ENCODE assay signal across 1 cellular context in genomic region chr7:132276986-132277716, GRCh38.
TF ChIP-seq lines count a peak whose summit lies in the region.

No MANE protein-coding gene starts in this region.

TF ChIP-seq in WTC11, 78 proteins besides CTCF, POLR2A, EP300 and RAD21 (continued from another document):
- TF ChIP-seq ARID4B (CRISPR knock-in tag; IDR thresholded peaks at IDR 0.05; ENCODE audit: borderline replicate concordance) (no peak), ZBTB43 (CRISPR knock-in tag; IDR thresholded peaks at IDR 0.05) (no peak), ETV6 (CRISPR knock-in tag; IDR thresholded peaks at IDR 0.05) (no peak), NR3C1 (CRISPR knock-in tag; conservative IDR thresholded peaks at IDR 0.05; ENCODE audit: low read depth) (no peak)
